In genomic region chr2:219387284-219388126, GRCh38 we compare ENCODE assay signal across 8 cellular contexts. TPM values are rescaled to one million over a fixed set of nuclear protein-coding genes. Genes with fewer than 3 reads are reported as not detected.
A peak's percentile ranks its signal among the peaks of the same experiment; 100 is the strongest.
DNase-seq lines count a peak whose midpoint lies in the region; ATAC-seq, FAIRE-seq and TF ChIP-seq lines count a peak whose summit lies in the region.

Gene DNPEP (minus strand): TSS chr2:219387912. CDS start chr2:219387794, 118 bp downstream.

- peak within 1 kb of the TSS; percentile 78 for H3K27ac ChIP-seq in A673 (ENCODE audit: low read depth, low read length, poor library complexity, severe bottlenecking)
- peak within 1 kb of the TSS; percentile 89 for H3K27ac ChIP-seq in keratinocyte (ENCODE audit: control insufficient read depth, insufficient read depth, low read length)

- peak; percentile 35 for ATAC-seq in GM18519 (IDR thresholded peaks at IDR 0.05; ENCODE audit: low FRiP score, unreplicated experiment)
- ATAC-seq in HG03039 (IDR thresholded peaks at IDR 0.05; ENCODE audit: unreplicated experiment), result peak; percentile 54
- peak; percentile 57 for ATAC-seq in central memory CD8-positive, alpha-beta T cell (replicated peaks; ENCODE audit: extremely low read depth, poor library complexity, severe bottlenecking)

- TF ChIP-seq CTCF in A673 (conservative IDR thresholded peaks at IDR 0.05; ENCODE audit: low read depth, low read length), result no peak
- TF ChIP-seq CTCF in keratinocyte (optimal IDR thresholded peaks at IDR 0.05 in 1 of 3, IDR thresholded peaks at IDR 0.05 in 1 of 3, conservative IDR thresholded peaks at IDR 0.05 in 1 of 3; ENCODE audit: extremely low read depth in 1 of 3, insufficient read depth in 2 of 3, low read length in 3 of 3), result no peak

- H3K36me3 Mint-ChIP-seq in central memory CD8-positive, alpha-beta T cell (ENCODE audit: insufficient read depth), result peaks cover 29% of the 10 kb centered on the region

- H3K9me3 Mint-ChIP-seq in central memory CD8-positive, alpha-beta T cell, result no peaks in the 10 kb centered on the region

- H3K79me2 ChIP-seq in keratinocyte (ENCODE audit: control insufficient read depth, insufficient read depth, low read length), result peaks cover 1% of the 10 kb centered on the region

- H3K4me2 ChIP-seq in keratinocyte (ENCODE audit: control insufficient read depth, extremely low read depth, insufficient read depth, low read depth, low read length), result peak within 1 kb of the TSS; percentile 97

- H3K27ac Mint-ChIP-seq in central memory CD8-positive, alpha-beta T cell (ENCODE audit: low read depth), result peak within 1 kb of the TSS; percentile 95

- intact Hi-C loops in A673 (cut with micrococcal nuclease; ENCODE audit: unreplicated experiment), result no loop called here

- H2AFZ ChIP-seq in keratinocyte (ENCODE audit: control insufficient read depth, low read length), result peak within 1 kb of the TSS; percentile 87

- POLR2A ChIA-PET in A673 (lab: Charles Lee; ENCODE audit: low non-redundant PET), result interaction anchor here (0.6 kb wide), 4 partner anchors 180 to 756 kb away, joined by 3 to 12 read pairs (median 7); partner anchors contain the start of gene CDK5R2

- no peak for FAIRE-seq in keratinocyte (lab: Jason Lieb, UNC)

- no TSS peak for BruUV-seq in A673 (replicated peaks; lab: Mats Ljungman, UMichigan)

- no peaks in the 10 kb centered on the region for H3K9me1 ChIP-seq in keratinocyte (ENCODE audit: control insufficient read depth, extremely low read depth, insufficient read depth, low read length)

- H3K9me3 ChIP-seq in A673 (ENCODE audit: low read depth, low read length, poor library complexity, severe bottlenecking) (no peaks in the 10 kb centered on the region), keratinocyte (ENCODE audit: control insufficient read depth, low read depth, low read length) (no peaks in the 10 kb centered on the region)

- peaks cover 22% of the 10 kb centered on the region for H3K4me1 Mint-ChIP-seq in central memory CD8-positive, alpha-beta T cell

- H3K27me3 ChIP-seq in A673 (replicated peaks; ENCODE audit: insufficient read depth, low read depth, low read length, poor library complexity) (no peaks in the 10 kb centered on the region), keratinocyte (ENCODE audit: control insufficient read depth, extremely low read depth, insufficient read depth, low read length) (no peaks in the 10 kb centered on the region)

- peak within 1 kb of the TSS; percentile 95 for H3K4me3 Mint-ChIP-seq in central memory CD8-positive, alpha-beta T cell

- H3K27me3 Mint-ChIP-seq in central memory CD8-positive, alpha-beta T cell, result peaks cover under 1% of the 10 kb centered on the region

- CTCF ChIA-PET in A673 (lab: Charles Lee), result interaction anchor here (0.6 to 2.1 kb wide), 6 partner anchors 17 to 214 kb away, joined by 3 to 19 read pairs (median 7); no protein-coding TSS in a partner anchor

- H3K9ac ChIP-seq in keratinocyte (ENCODE audit: control insufficient read depth, extremely low read depth, insufficient read depth, low read length), result peak within 1 kb of the TSS; percentile 95

- H4K20me1 ChIP-seq in keratinocyte (ENCODE audit: control insufficient read depth, extremely low read depth, insufficient read depth, low read length), result no peaks in the 10 kb centered on the region

- peak; percentile 89 for DNase-seq in A673 (ENCODE audit: low spot score)
- DNase-seq in NCI-H2196 (lab: John Stamatoyannopoulos, UW; ENCODE audit: unreplicated experiment), result peak; percentile 96
- peak; percentile 95 for DNase-seq in activated CD4-positive, CD25-positive, alpha-beta regulatory T cell treated with anti-CD3 and anti-CD28 coated beads, Interleukin-2, amount 50 U/mL, for 16 hours (ENCODE audit: low read depth, low spot score)
- DNase-seq in central memory CD8-positive, alpha-beta T cell (ENCODE audit: low spot score in 2 of 2), result peak; percentile 88 to 91
- DNase-seq in keratinocyte (ENCODE audit: low read depth, low spot score), result peak; percentile 59
- DNase-seq in stimulated activated CD4-positive, alpha-beta T cell treated with anti-CD3 and anti-CD28 coated beads, Interleukin-12 subunit alpha, Interleukin-12 subunit beta, amount 100 ng/mL, for 4 hours, result peak; percentile 97

- peak within 1 kb of the TSS; percentile 62 for H3K4me3 ChIP-seq in A673 (ENCODE audit: low read depth, low read length, poor library complexity, severe bottlenecking)
- H3K4me3 ChIP-seq in keratinocyte (ENCODE audit: control insufficient read depth in 2 of 3, extremely low read depth in 1 of 3, insufficient read depth in 2 of 3, low read depth in 1 of 3, low read length in 3 of 3), result peak within 1 kb of the TSS; percentile 66 to 90 (median 82)

- dilution Hi-C loops in keratinocyte (cut with MboI; ENCODE audit: extremely low pct_ligation_motif_present, low sequenced_read_pairs), result no loop called here

- peaks cover 13% of the 10 kb centered on the region for H3K36me3 ChIP-seq in A673 (ENCODE audit: insufficient read depth, low read length, poor library complexity, severe bottlenecking)
- H3K36me3 ChIP-seq in keratinocyte (ENCODE audit: control insufficient read depth in 2 of 2, extremely low read depth in 1 of 2, insufficient read depth in 2 of 2, low read length in 2 of 2), result peaks cover 18 to 20% of the 10 kb centered on the region in 2 experiments

- H3K4me1 ChIP-seq in A673 (ENCODE audit: insufficient read depth, low read length, poor library complexity, severe bottlenecking) (no peaks in the 10 kb centered on the region), keratinocyte (ENCODE audit: control insufficient read depth, extremely low read depth, insufficient read depth, low read length) (peaks cover 7% of the 10 kb centered on the region)

RNA-seq across cellular contexts. Expression of gene DNPEP, which starts in this region (rescaled TPM):
- 69.2 and 83.0 TPM in 2 replicates for total RNA-seq in A673 (2021)
- polyA plus RNA-seq in keratinocyte, result 34.1 to 61.3 TPM (median 41.6 TPM) in 3 replicates
- 11.6 TPM for polyA plus RNA-seq in keratinocyte (2011; ENCODE audit: low read depth)
- polyA plus RNA-seq in keratinocyte (2011; cell fraction: cytosol; rRNA removed), result 32.8 and 57.5 TPM in 2 replicates
- polyA plus RNA-seq in keratinocyte (2011; cell fraction: nucleus; rRNA removed), result 62.7 and 79.0 TPM in 2 replicates
- polyA plus RNA-seq in keratinocyte (2012; ENCODE audit: low replicate concordance), result 44.2 and 58.0 TPM in 2 replicates
- 48.9 to 90.2 TPM (median 64.1 TPM) in 3 replicates for polyA minus RNA-seq in keratinocyte
- polyA minus RNA-seq in keratinocyte (2011; cell fraction: cytosol; rRNA and poly(A)+ RNA removed), result 58.1 TPM
- polyA minus RNA-seq in keratinocyte (2011; cell fraction: nucleus; rRNA and poly(A)+ RNA removed), result 20.0 and 25.8 TPM in 2 replicates

Comparison
In these comparisons a context has a peak if more than half of its experiments do, and no peak if none do; other contexts are left out.
1. Peak in every context shown above with its lines: DNase-seq, ATAC-seq, H3K4me3 ChIP-seq and H3K27ac ChIP-seq.